Comparison of ENCODE assay signal across 15 cellular contexts in the genomic region with DNA sequence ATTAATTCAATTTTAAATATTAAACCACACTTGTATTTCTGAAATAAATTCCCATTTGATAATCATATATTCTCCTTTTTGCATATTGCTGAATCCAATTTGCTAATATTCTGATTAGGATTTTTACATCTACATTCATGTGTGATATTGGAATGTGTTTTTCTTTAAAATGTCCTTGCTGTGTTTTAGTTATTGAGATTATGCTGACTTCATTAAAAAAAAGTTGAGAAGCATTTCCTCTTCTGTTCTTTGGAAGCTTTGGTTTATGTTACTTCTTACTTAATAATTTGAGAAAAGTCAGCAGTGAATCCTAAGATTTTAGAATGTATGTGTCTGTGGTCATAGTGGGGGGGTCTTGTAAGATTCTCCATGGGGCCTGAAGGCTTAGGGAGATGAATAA. TPM values are rescaled to one million over a fixed set of nuclear protein-coding genes. Genes with fewer than 3 reads are reported as not detected.
DNase-seq lines count a peak whose midpoint lies in the region; ATAC-seq and TF ChIP-seq lines count a peak whose summit lies in the region.
"Had no signal": no experiment of that assay in that cellular context is flagged by ENCODE, and none has a peak within 500 bp of the region (broad histone marks: within the 10 kb centered on the region; RNA-seq: fewer than 3 reads in every experiment).

No MANE protein-coding gene starts in this region.

- H3K36me3 Mint-ChIP-seq in GM23338 (ENCODE audit: low read depth) = no peaks in the 10 kb centered on the region
- H3K36me3 Mint-ChIP-seq: CD8-positive, alpha-beta T cell; IgD-negative memory B cell had no signal

- H3K4me1 Mint-ChIP-seq in GM23338 = no peaks in the 10 kb centered on the region
- H3K4me1 Mint-ChIP-seq in stimulated activated naive CD8-positive, alpha-beta T cell treated with anti-CD3 and anti-CD28 coated beads, Interleukin-15, amount 100 ng/mL, for 72 hours = no peaks in the 10 kb centered on the region
- H3K4me1 Mint-ChIP-seq: IgD-negative memory B cell had no signal

- TF ChIP-seq POLR2A in gastroesophageal sphincter (IDR thresholded peaks at IDR 0.05) (no peak), upper lobe of left lung (IDR thresholded peaks at IDR 0.05) (no peak)

- H3K27ac Mint-ChIP-seq in GM23338 = no peak overlapping the region; the same call in 1 of the 2 replicates
- no peak overlapping the region for H3K27ac Mint-ChIP-seq in stimulated activated naive CD8-positive, alpha-beta T cell treated with anti-CD3 and anti-CD28 coated beads, Interleukin-15, amount 100 ng/mL, for 72 hours
- H3K27ac Mint-ChIP-seq: CD8-positive, alpha-beta T cell; IgD-negative memory B cell had no signal

- no peaks in the 10 kb centered on the region for H3K9me2 ChIP-seq in GM23338 (ENCODE audit: insufficient read depth)

- H3K27me3 ChIP-seq in GM23338 (ENCODE audit: insufficient read depth) (no peaks in the 10 kb centered on the region), gastroesophageal sphincter (no peaks in the 10 kb centered on the region), upper lobe of left lung (no peaks in the 10 kb centered on the region)
- H3K27me3 ChIP-seq: BE2C had no signal

- TF ChIP-seq CTCF in GM23338 (conservative IDR thresholded peaks at IDR 0.05; ENCODE audit: low read depth in 2 of 2) = no peak
- TF ChIP-seq CTCF in gastroesophageal sphincter (IDR thresholded peaks at IDR 0.05) = no peak
- no peak for TF ChIP-seq CTCF in upper lobe of left lung (IDR thresholded peaks at IDR 0.05)

- TF ChIP-seq EP300 in gastroesophageal sphincter (IDR thresholded peaks at IDR 0.05) = no peak
- no peak for TF ChIP-seq EP300 in upper lobe of left lung (IDR thresholded peaks at IDR 0.05)

- H3K4me2 ChIP-seq in GM23338 = no peak overlapping the region

- DNase-seq in GM23338 (ENCODE audit: low spot score) (no peak), SK-N-MC (ENCODE audit: low read depth, low spot score) (no peak), upper lobe of left lung (no peak), iPS-NIHi11 (ENCODE audit: low spot score) (no peak)
- no peak for DNase-seq in stimulated activated naive CD8-positive, alpha-beta T cell treated with anti-CD3 and anti-CD28 coated beads, Interleukin-15, amount 100 ng/mL, for 72 hours
- DNase-seq: BE2C; Caco-2; CD8-positive, alpha-beta T cell; DND-41; GDM1 had no signal

- H3K4me1 ChIP-seq in GM23338 (ENCODE audit: insufficient read depth) (no peaks in the 10 kb centered on the region), gastroesophageal sphincter (no peaks in the 10 kb centered on the region), upper lobe of left lung (peaks cover 0 to 3% (median 0%) of the 10 kb centered on the region in 4 donors)
- H3K4me1 ChIP-seq: BE2C, Caco-2 had no signal

- H3F3A ChIP-seq in GM23338 (replicated peaks; ENCODE audit: low read depth) = no peaks in the 10 kb centered on the region

- H3K9me3 ChIP-seq in SK-N-MC (ENCODE audit: low read depth, low read length) = no peaks in the 10 kb centered on the region
- no peaks in the 10 kb centered on the region for H3K9me3 ChIP-seq in gastroesophageal sphincter
- no peaks in the 10 kb centered on the region for H3K9me3 ChIP-seq in upper lobe of left lung
- H3K9me3 ChIP-seq: BE2C, Caco-2 had no signal

- H3K36me3 ChIP-seq in GM23338 (ENCODE audit: insufficient read depth) (no peaks in the 10 kb centered on the region), SK-N-MC (ENCODE audit: insufficient read depth, low read length) (no peaks in the 10 kb centered on the region), gastroesophageal sphincter (no peaks in the 10 kb centered on the region), upper lobe of left lung (no peaks in the 10 kb centered on the region)
- H3K36me3 ChIP-seq: BE2C had no signal

- H3K27me3 Mint-ChIP-seq in GM23338 (ENCODE audit: insufficient read depth, low read depth, poor library complexity) = no peaks in the 10 kb centered on the region
- H3K27me3 Mint-ChIP-seq in stimulated activated naive CD8-positive, alpha-beta T cell treated with anti-CD3 and anti-CD28 coated beads, Interleukin-15, amount 100 ng/mL, for 72 hours = no peaks in the 10 kb centered on the region

- H2AFZ ChIP-seq in GM23338 = peak overlapping the region; percentile 24; the same call in 1 of the 2 replicates

- ATAC-seq in GM23338 (no peak), gastroesophageal sphincter (peak; percentile 16), upper lobe of left lung (ENCODE audit: low FRiP score in 2 of 2) (no peak), HG02678 (IDR thresholded peaks at IDR 0.05; ENCODE audit: unreplicated experiment) (no peak)
- ATAC-seq in stimulated activated naive CD8-positive, alpha-beta T cell treated with anti-CD3 and anti-CD28 coated beads, Interleukin-15, amount 100 ng/mL, for 72 hours = no peak
- ATAC-seq: CD8-positive, alpha-beta T cell; HCT116 had no signal

- H3K79me2 ChIP-seq in GM23338 (replicated peaks; ENCODE audit: insufficient read depth) = no peaks in the 10 kb centered on the region

- H3K9me3 Mint-ChIP-seq in GM23338 = no peaks in the 10 kb centered on the region; the same call in 2 of the 3 replicates
- peaks cover 14 to 36% of the 10 kb centered on the region in 2 donors for H3K9me3 Mint-ChIP-seq in stimulated activated naive CD8-positive, alpha-beta T cell treated with anti-CD3 and anti-CD28 coated beads, Interleukin-15, amount 100 ng/mL, for 72 hours

- no peak overlapping the region for H3K4me3 Mint-ChIP-seq in GM23338
- H3K4me3 Mint-ChIP-seq in stimulated activated naive CD8-positive, alpha-beta T cell treated with anti-CD3 and anti-CD28 coated beads, Interleukin-15, amount 100 ng/mL, for 72 hours = no peak overlapping the region
- H3K4me3 Mint-ChIP-seq: CD8-positive, alpha-beta T cell; IgD-negative memory B cell had no signal

- H4K20me1 ChIP-seq in GM23338 (replicated peaks; ENCODE audit: insufficient read depth) = no peaks in the 10 kb centered on the region

- H3K9ac ChIP-seq in SK-N-MC (ENCODE audit: insufficient read length) = no peak overlapping the region

- H3K4me3 ChIP-seq in GM23338 (no peak overlapping the region), SK-N-MC (0 out of 2 replicates have a peak overlapping the region, but pooled peaks have one; percentile 15), gastroesophageal sphincter (no peak overlapping the region), upper lobe of left lung (no peak overlapping the region)

- H3K27ac ChIP-seq in GM23338 (ENCODE audit: low read depth) = no peak overlapping the region
- peak overlapping the region; percentile 73; the same call in 1 of the 2 replicates for H3K27ac ChIP-seq in SK-N-MC
- H3K27ac ChIP-seq in gastroesophageal sphincter = no peak overlapping the region
- H3K27ac ChIP-seq in upper lobe of left lung = peak overlapping the region in 3 of 4 donors; percentile 10 to 40 (median 39)
- H3K27ac ChIP-seq: C4-2B had no signal

RNA-seq across cellular contexts. Expression of a gene that starts 57.1 kb away (rescaled TPM):
- 29.8 and 46.0 TPM in 2 replicates for total RNA-seq in GM23338 (2014; rRNA removed; shearing (Covaris generic))
- 48.1 and 51.5 TPM in 2 replicates for polyA plus RNA-seq in GM23338 (2016; fragmentation: Nextera tagmentation; extraction: Ambion mirVana)
- total RNA-seq in gastroesophageal sphincter (10 to 100 TPM in 3 of 4 donors, 1 to 10 TPM in 1; 9.2 to 30.8 (median 21.4) TPM), upper lobe of left lung (100 to 1,000 TPM in 2 of 6 donors, 10 to 100 TPM in 4; 22.2 to 179 (median 34.0) TPM)

Comparison
In these comparisons a context has a peak if more than half of its experiments do, and no peak if none do; other contexts are left out.
1. H3K27ac ChIP-seq: peak in SK-N-MC (single experiment) and upper lobe of left lung (3 of 4); none in GM23338 (single experiment) and gastroesophageal sphincter (0 of 4).